21 cellular contexts compared by ENCODE assay signal in the genomic region with DNA sequence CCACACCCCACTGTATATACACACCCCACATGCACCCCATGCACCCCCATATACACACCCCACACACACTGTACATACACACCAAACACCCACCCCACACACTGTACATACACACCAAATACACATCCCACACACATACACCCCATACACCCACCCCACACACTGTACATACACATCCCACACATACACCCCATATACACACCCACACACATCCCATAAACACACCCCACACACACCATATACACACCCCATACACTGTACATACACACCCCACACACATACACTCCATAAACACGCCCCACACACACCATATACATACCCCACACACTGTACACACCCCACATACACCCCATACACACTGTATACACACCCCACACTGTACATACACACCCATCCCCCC.
DNase-seq lines count a peak whose midpoint lies in the region; ATAC-seq, FAIRE-seq and TF ChIP-seq lines count a peak whose summit lies in the region.
"Had no signal": no experiment of that assay in that cellular context is flagged by ENCODE, and none has a peak within 500 bp of the region (broad histone marks: within the 10 kb centered on the region; RNA-seq: fewer than 3 reads in every experiment).

No MANE protein-coding gene starts in this region.

- H3K4me1 ChIP-seq in HepG2 (ENCODE audit: insufficient read depth, low read length) (no peaks in the 10 kb centered on the region), right lobe of liver (no peaks in the 10 kb centered on the region), kidney (ENCODE audit: control insufficient read depth in 1 of 2, insufficient read depth in 1 of 2, low read depth in 1 of 2, low read length in 2 of 2) (peaks cover 0 to 3% of the 10 kb centered on the region in 2 donors), suprapubic skin (peaks cover 23% of the 10 kb centered on the region), gastroesophageal sphincter (no peaks in the 10 kb centered on the region)

- peaks cover 4% of the 10 kb centered on the region; the same call in 1 of the 2 replicates for H4K20me1 ChIP-seq in HepG2 (ENCODE audit: insufficient read depth, low read length)

- no peak overlapping the region for H3K9ac ChIP-seq in HepG2 (ENCODE audit: insufficient read depth, low read depth, low read length)
- no peak overlapping the region for H3K9ac ChIP-seq in kidney (ENCODE audit: low read length in 2 of 2)
- H3K9ac ChIP-seq: GM23248 had no signal

- 4% methylated on average over 1 of the region's 1 CpG for WGBS in HepG2 (ENCODE audit: low lambda C conversion rate)
- 47% methylated on average over 1 of the region's 1 CpG for WGBS in right lobe of liver (ENCODE audit: insufficient coverage, low coverage, low lambda C conversion rate, missing lambda C conversion rate)
- 71% methylated on average over 1 of the region's 1 CpG for WGBS in suprapubic skin
- WGBS in gastroesophageal sphincter (ENCODE audit: low coverage in 1 of 2), 2 donors: 67% methylated on average over 1 of the region's 1 CpG

- H3K36me3 ChIP-seq in HepG2 (replicated peaks in 1 of 2; ENCODE audit: control insufficient read depth in 1 of 2, insufficient read depth in 2 of 2, low read length in 2 of 2) (no peaks in the 10 kb centered on the region), right lobe of liver (no peaks in the 10 kb centered on the region), kidney (ENCODE audit: control insufficient read depth in 1 of 2, insufficient read depth in 2 of 2, low read length in 2 of 2) (no peaks in the 10 kb centered on the region), suprapubic skin (no peaks in the 10 kb centered on the region), gastroesophageal sphincter (no peaks in the 10 kb centered on the region)

- TF ChIP-seq CTCF in HepG2 (CRISPR knock-in tag; IDR thresholded peaks at IDR 0.05): no peak
- TF ChIP-seq CTCF in right lobe of liver (IDR thresholded peaks at IDR 0.05): no peak
- no peak for TF ChIP-seq CTCF in kidney (IDR thresholded peaks at IDR 0.05; ENCODE audit: borderline replicate concordance, extremely low read depth, insufficient read depth)
- no peak for TF ChIP-seq CTCF in suprapubic skin (IDR thresholded peaks at IDR 0.05)
- no peak for TF ChIP-seq CTCF in gastroesophageal sphincter (IDR thresholded peaks at IDR 0.05)

- H3K27me3 ChIP-seq in HepG2 (ENCODE audit: control insufficient read depth in 1 of 2, insufficient read depth in 2 of 2, low read length in 2 of 2) (peaks cover 7 to 44% of the 10 kb centered on the region in 2 experiments; a peak in 4 of 5 replicates), right lobe of liver (no peaks in the 10 kb centered on the region), suprapubic skin (peaks cover 62% of the 10 kb centered on the region), gastroesophageal sphincter (peaks cover 81% of the 10 kb centered on the region)

- POLR2A ChIA-PET in HepG2 (lab: Yijun Ruan, JAX): no interaction called here

- H3K9me3 ChIP-seq in HepG2 (ENCODE audit: low read length) (no peaks in the 10 kb centered on the region), right lobe of liver (no peaks in the 10 kb centered on the region), kidney (ENCODE audit: control insufficient read depth in 1 of 2, low read length in 2 of 2) (no peaks in the 10 kb centered on the region), suprapubic skin (no peaks in the 10 kb centered on the region), gastroesophageal sphincter (no peaks in the 10 kb centered on the region)

- no peak overlapping the region for H2AFZ ChIP-seq in HepG2 (ENCODE audit: low read length)
- H2AFZ ChIP-seq: GM23248 had no signal

- BruUV-seq in HepG2 (replicated peaks; lab: Mats Ljungman, UMichigan): no TSS peak

- in situ Hi-C loops in HepG2 (cut with HindIII; ENCODE audit: extremely low pct_ligation_motif_present, low pct_unique_long_range_greater_than_20kb): no loop called here

- H3K4me3 ChIP-seq in HepG2 (replicated peaks in 1 of 3; ENCODE audit: insufficient read depth in 1 of 3, low read depth in 2 of 3, low read length in 3 of 3) (no peak overlapping the region), right lobe of liver (no peak overlapping the region), kidney (ENCODE audit: low read length in 2 of 2) (no peak overlapping the region), suprapubic skin (peak overlapping the region; percentile 20), gastroesophageal sphincter (no peak overlapping the region)
- H3K4me3 ChIP-seq: GM12878, GM23248 had no signal

- DNase-seq in HepG2 (ENCODE audit: low spot score): no peak
- no peak for DNase-seq in right lobe of liver
- DNase-seq in kidney: peak; percentile 8
- DNase-seq in suprapubic skin (ENCODE audit: low spot score in 2 of 2): no peak
- DNase-seq: 8988T; C1 segment of cervical spinal cord; CD4-positive, CD25-positive, alpha-beta regulatory T cell; CD8-positive, alpha-beta memory T cell; COR-L47; DMS 273 treated with DMSO at 0.1 percent for 48 hours; DMS53; DND-41; EL; GM23248; HCEC 1CT; HFFc6 had no signal

- ATAC-seq in HepG2 (no peak), right lobe of liver (no peak), gastroesophageal sphincter (no peak), HG03097 (IDR thresholded peaks at IDR 0.05; ENCODE audit: low FRiP score, unreplicated experiment) (no peak), GM19324 (IDR thresholded peaks at IDR 0.05; ENCODE audit: low FRiP score, unreplicated experiment) (no peak)
- ATAC-seq: GM12878 had no signal

- no peak for TF ChIP-seq RAD21 in HepG2 (CRISPR knock-in tag; IDR thresholded peaks at IDR 0.05)

- no peak for TF ChIP-seq EP300 in HepG2 (IDR thresholded peaks at IDR 0.05; ENCODE audit: low read depth in 2 of 2, low read length in 2 of 2)
- no peak for TF ChIP-seq EP300 in HepG2 (CRISPR knock-in tag; IDR thresholded peaks at IDR 0.05; ENCODE audit: borderline replicate concordance)
- no peak for TF ChIP-seq EP300 in suprapubic skin (IDR thresholded peaks at IDR 0.05)
- TF ChIP-seq EP300 in gastroesophageal sphincter (IDR thresholded peaks at IDR 0.05): no peak

- no peak overlapping the region for H3K4me2 ChIP-seq in HepG2 (ENCODE audit: low read depth, low read length)

- H3K79me2 ChIP-seq in HepG2 (ENCODE audit: insufficient read depth, low read length): no peaks in the 10 kb centered on the region

- CTCF ChIA-PET in HepG2 (lab: Yijun Ruan, JAX; ENCODE audit: low intra/inter-chr PET ratio, low total read pairs): no interaction called here

- TF ChIP-seq POLR2A in HepG2 (IDR thresholded peaks at IDR 0.05; ENCODE audit: insufficient read depth in 1 of 2, low read depth in 2 of 2, low read length in 2 of 2) (no peak), right lobe of liver (IDR thresholded peaks at IDR 0.05) (no peak), suprapubic skin (IDR thresholded peaks at IDR 0.05) (no peak), gastroesophageal sphincter (IDR thresholded peaks at IDR 0.05) (no peak)

- no peak for FAIRE-seq in HepG2 (lab: Jason Lieb, UNC)
- no peak for FAIRE-seq in kidney (lab: Jason Lieb, UNC)
- FAIRE-seq: GM12878, GM19239 had no signal

- intact Hi-C loops in HepG2 (cut with micrococcal nuclease; ENCODE audit: unreplicated experiment) (no loop called here), right lobe of liver (cut with DNase I) (no loop called here), kidney (cut with DNase I) (no loop called here)

- no peak overlapping the region for H3K27ac ChIP-seq in HepG2 (ENCODE audit: extremely low read length, insufficient read depth, low read length)
- no peak overlapping the region for H3K27ac ChIP-seq in right lobe of liver
- no peak overlapping the region for H3K27ac ChIP-seq in kidney (ENCODE audit: low read depth in 2 of 2, low read length in 2 of 2)
- H3K27ac ChIP-seq in suprapubic skin: no peak overlapping the region
- no peak overlapping the region for H3K27ac ChIP-seq in gastroesophageal sphincter
- H3K27ac ChIP-seq: GM23248 had no signal

TF ChIP-seq in HepG2, 621 proteins besides CTCF, POLR2A, EP300 and RAD21:
- no peak for TF ChIP-seq ZNF510 (CRISPR knock-in tag; IDR thresholded peaks at IDR 0.05; ENCODE audit: low read depth)
- TF ChIP-seq FOXA1 (IDR thresholded peaks at IDR 0.05): peak; percentile 15; the same call in 1 of the 2 replicates
- TF ChIP-seq FOXA1 (CRISPR knock-in tag; IDR thresholded peaks at IDR 0.05): no peak
